ENCODE assay signal across 11 cellular contexts in the genomic region with DNA sequence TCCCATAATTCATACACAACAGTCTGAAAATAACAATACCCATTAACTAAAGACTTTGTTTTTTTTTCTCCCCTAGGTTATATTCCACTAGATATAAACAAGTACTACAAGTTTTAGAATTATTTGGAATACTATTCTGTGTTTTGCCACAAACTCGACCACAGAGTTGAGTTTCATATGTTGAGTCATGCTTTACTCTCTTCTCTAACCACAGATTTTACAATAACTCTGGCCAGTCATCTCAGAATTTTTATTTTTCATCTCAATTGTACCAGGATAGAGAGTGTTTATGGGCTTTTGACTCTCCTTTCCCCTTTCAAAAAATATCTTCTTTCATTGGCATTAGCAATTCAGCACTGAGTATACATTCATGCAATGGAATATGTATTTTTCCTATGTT.
DNase-seq lines count a peak whose midpoint lies in the region; ATAC-seq and TF ChIP-seq lines count a peak whose summit lies in the region.
"Had no signal": no experiment of that assay in that cellular context is flagged by ENCODE, and none has a peak within 500 bp of the region (broad histone marks: within the 10 kb centered on the region; RNA-seq: fewer than 3 reads in every experiment).

No MANE protein-coding gene starts in this region.

- peak overlapping the region; percentile 19 for H3K27ac Mint-ChIP-seq in activated T-cell treated with anti-CD3 and anti-CD28 coated beads, Interleukin-2, amount 50 U/mL, for 72 hours
- no peak overlapping the region for H3K27ac Mint-ChIP-seq in activated T-cell treated with anti-CD3 and anti-CD28 coated beads, Interleukin-2, amount 50 U/mL, for 24 hours

- no peaks in the 10 kb centered on the region for H3K36me3 Mint-ChIP-seq in activated T-cell treated with anti-CD3 and anti-CD28 coated beads, Interleukin-2, amount 50 U/mL, for 72 hours (ENCODE audit: insufficient read depth in 2 of 2)
- H3K36me3 Mint-ChIP-seq in activated T-cell treated with anti-CD3 and anti-CD28 coated beads, Interleukin-2, amount 50 U/mL, for 24 hours (ENCODE audit: low read depth), result no peaks in the 10 kb centered on the region

- H3K27me3 Mint-ChIP-seq in activated T-cell treated with anti-CD3 and anti-CD28 coated beads, Interleukin-2, amount 50 U/mL, for 72 hours (ENCODE audit: low read depth), result no peaks in the 10 kb centered on the region
- no peaks in the 10 kb centered on the region for H3K27me3 Mint-ChIP-seq in activated T-cell treated with anti-CD3 and anti-CD28 coated beads, Interleukin-2, amount 50 U/mL, for 24 hours

- peak in 1 of 2 donors; percentile 15 for ATAC-seq in activated T-cell treated with anti-CD3 and anti-CD28 coated beads, Interleukin-2, amount 50 U/mL, for 72 hours (replicated peaks in 1 of 2)
- peak; percentile 75 for ATAC-seq in HG02981 (IDR thresholded peaks at IDR 0.05; ENCODE audit: unreplicated experiment)
- ATAC-seq in SK-N-SH treated with all-trans-retinoic acid at 6 μM for 48 hours, result peak; percentile 63; the same call in 2 of the 3 replicates
- no peak for ATAC-seq in Right ventricle myocardium superior (ENCODE audit: poor library complexity)

- no peak for DNase-seq in activated T-cell treated with anti-CD3 and anti-CD28 coated beads, Interleukin-2, amount 50 U/mL, for 72 hours
- DNase-seq in activated T-cell treated with anti-CD3 and anti-CD28 coated beads, Interleukin-2, amount 50 U/mL, for 24 hours, result no peak
- DNase-seq in DMS114 treated with DMSO at 0.1 percent for 48 hours (lab: John Stamatoyannopoulos, UW; ENCODE audit: unreplicated experiment) (no peak), Right ventricle myocardium superior (no peak), NCI-H2196 (lab: John Stamatoyannopoulos, UW; ENCODE audit: unreplicated experiment) (no peak)
- DNase-seq in stimulated activated CD4-positive, alpha-beta T cell treated with anti-CD3 and anti-CD28 coated beads, Interleukin-2, amount 100 ng/mL, for 48 hours, result no peak
- DNase-seq: activated CD4-positive, alpha-beta T cell treated with anti-CD3 and anti-CD28 coated beads, Interleukin-2, amount 50 U/mL, for 48 hours; AML-193; NCI-H510A had no signal

- intact Hi-C loops in Right ventricle myocardium superior (cut with DNase I), result no loop called here

- peaks cover 6% of the 10 kb centered on the region for H3K4me1 Mint-ChIP-seq in activated T-cell treated with anti-CD3 and anti-CD28 coated beads, Interleukin-2, amount 50 U/mL, for 72 hours (ENCODE audit: low read depth)
- no peaks in the 10 kb centered on the region for H3K4me1 Mint-ChIP-seq in activated T-cell treated with anti-CD3 and anti-CD28 coated beads, Interleukin-2, amount 50 U/mL, for 24 hours (ENCODE audit: low read depth)

- no peaks in the 10 kb centered on the region for H3K9me3 Mint-ChIP-seq in activated T-cell treated with anti-CD3 and anti-CD28 coated beads, Interleukin-2, amount 50 U/mL, for 72 hours
- H3K9me3 Mint-ChIP-seq in activated T-cell treated with anti-CD3 and anti-CD28 coated beads, Interleukin-2, amount 50 U/mL, for 24 hours, result no peaks in the 10 kb centered on the region

- no peak overlapping the region for H3K4me3 Mint-ChIP-seq in activated T-cell treated with anti-CD3 and anti-CD28 coated beads, Interleukin-2, amount 50 U/mL, for 72 hours
- H3K4me3 Mint-ChIP-seq in activated T-cell treated with anti-CD3 and anti-CD28 coated beads, Interleukin-2, amount 50 U/mL, for 24 hours, result no peak overlapping the region

TF ChIP-seq in SK-N-SH treated with all-trans-retinoic acid at 6 μM for 48 hours, 23 proteins besides CTCF, POLR2A, EP300 and RAD21:
- no peak for TF ChIP-seq ARNTL (CRISPR knock-in tag; IDR thresholded peaks at IDR 0.05; ENCODE audit: borderline replicate concordance, low read depth)
- no peak for TF ChIP-seq PPARA (CRISPR knock-in tag; IDR thresholded peaks at IDR 0.05; ENCODE audit: borderline replicate concordance)
